ENCODE assay signal across 22 cellular contexts in genomic region chr10:24589265-24589664, GRCh38.
A peak's percentile ranks its signal among the peaks of the same experiment; 100 is the strongest.
DNase-seq lines count a peak whose midpoint lies in the region; ATAC-seq lines count a peak whose summit lies in the region.
"Had no signal": no experiment of that assay in that cellular context is flagged by ENCODE, and none has a peak within 500 bp of the region (broad histone marks: within the 10 kb centered on the region; RNA-seq: fewer than 3 reads in every experiment).

No MANE protein-coding gene starts in this region.

- no peaks in the 10 kb centered on the region for H3K27me3 ChIP-seq in layer of hippocampus (ENCODE audit: control insufficient read depth, insufficient read depth, low read length)
- H3K27me3 ChIP-seq: BLaER1 treated with 17β-estradiol and CSF1 and Interleukin-3, amounts not matched to agents 10 nM and 100 nM had no signal

- DNase-seq in Ammon's horn (ENCODE audit: low spot score) (peak; percentile 36), substantia nigra (lab: John Stamatoyannopoulos, UW) (peak in 3 of 49 donors; percentile 9 to 51 (median 14)), NCI-H2196 (lab: John Stamatoyannopoulos, UW; ENCODE audit: unreplicated experiment) (no peak), ecto neural progenitor cell (ENCODE audit: low spot score) (no peak)
- DNase-seq: 8988T; CD8-positive, alpha-beta T cell; COR-L47; DMS 273 treated with DMSO at 0.1 percent for 48 hours; DMS53; DND-41; EL; H7; HFFc6 had no signal

- H3K27ac ChIP-seq in cingulate gyrus (ENCODE audit: low read depth, low read length) (peak overlapping the region; percentile 63), layer of hippocampus (ENCODE audit: low read depth, low read length) (peak overlapping the region; percentile 66), substantia nigra (ENCODE audit: low read depth, low read length, poor library complexity, severe bottlenecking) (peak overlapping the region; percentile 78)
- H3K27ac ChIP-seq: BLaER1 treated with 17β-estradiol and CSF1 and Interleukin-3, amounts not matched to agents 10 nM and 100 nM had no signal

- no peak for ATAC-seq in GM19328 (IDR thresholded peaks at IDR 0.05; ENCODE audit: unreplicated experiment)
- no peak for ATAC-seq in HG03439 (IDR thresholded peaks at IDR 0.05; ENCODE audit: unreplicated experiment)
- ATAC-seq: CD8-positive, alpha-beta T cell; GM12878; GM23338; HCT116; HepG2 had no signal
